13 cellular contexts compared by ENCODE assay signal in the genomic region with DNA sequence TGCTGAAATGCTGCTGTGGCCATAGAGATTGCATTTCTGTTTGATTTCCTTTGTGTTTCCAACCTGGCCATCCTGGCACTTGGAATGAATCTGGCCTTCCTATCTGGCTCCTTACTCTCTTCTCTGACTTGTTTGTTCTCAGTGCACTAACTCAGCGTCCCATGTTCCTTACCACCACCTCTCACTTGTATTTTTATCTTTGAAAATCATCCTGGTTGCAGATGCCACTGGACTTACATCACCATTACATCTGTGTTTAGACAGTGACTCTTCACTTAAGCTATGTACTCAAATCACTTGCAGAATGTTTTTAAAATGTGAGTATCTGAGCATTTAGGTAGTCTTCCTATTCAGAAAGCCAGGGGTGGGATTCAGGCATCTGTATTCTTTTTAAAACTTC.
DNase-seq lines count a peak whose midpoint lies in the region; TF ChIP-seq lines count a peak whose summit lies in the region.
"Had no signal": no experiment of that assay in that cellular context is flagged by ENCODE, and none has a peak within 500 bp of the region (broad histone marks: within the 10 kb centered on the region; RNA-seq: fewer than 3 reads in every experiment).

No MANE protein-coding gene starts in this region.

- H3K4me1 Mint-ChIP-seq in Caco-2 (ENCODE audit: low read depth, unreplicated experiment) (peaks cover 8% of the 10 kb centered on the region), mesothelial cell of epicardium (peaks cover 9% of the 10 kb centered on the region)

- H3K9me3 Mint-ChIP-seq in Caco-2 (ENCODE audit: unreplicated experiment) = no peaks in the 10 kb centered on the region
- H3K9me3 Mint-ChIP-seq in mesothelial cell of epicardium = peaks cover 9% of the 10 kb centered on the region
- H3K9me3 Mint-ChIP-seq: activated T-cell treated with anti-CD3 and anti-CD28 coated beads, Interleukin-2, amount 50 U/mL, for 72 hours had no signal

- H3K9me3 ChIP-seq in Caco-2 (no peaks in the 10 kb centered on the region), suprapubic skin (no peaks in the 10 kb centered on the region), spleen (peaks cover 0 to 6% (median 0%) of the 10 kb centered on the region in 8 donors)

- TF ChIP-seq EP300 in suprapubic skin (IDR thresholded peaks at IDR 0.05) = no peak

- TF ChIP-seq POLR2A in suprapubic skin (IDR thresholded peaks at IDR 0.05) (no peak), erythroblast (IDR thresholded peaks at IDR 0.05; ENCODE audit: low read length) (no peak), spleen (IDR thresholded peaks at IDR 0.05) (no peak)

- no peaks in the 10 kb centered on the region for H3K27me3 ChIP-seq in Caco-2 (replicated peaks; ENCODE audit: control insufficient read depth, insufficient read depth, low read length)
- no peaks in the 10 kb centered on the region for H3K27me3 ChIP-seq in dorsolateral prefrontal cortex
- H3K27me3 ChIP-seq in suprapubic skin = no peaks in the 10 kb centered on the region
- H3K27me3 ChIP-seq in spleen (replicated peaks in 1 of 7) = no peaks in the 10 kb centered on the region

- POLR2A ChIA-PET in Caco-2 (lab: Charles Lee) = no interaction called here

- TF ChIP-seq CTCF in Caco-2 (IDR thresholded peaks at IDR 0.05; ENCODE audit: insufficient read depth in 1 of 2, low read depth in 1 of 2, low read length in 1 of 2, severe bottlenecking in 1 of 2, unreplicated experiment in 1 of 2) (no peak), dorsolateral prefrontal cortex (IDR thresholded peaks at IDR 0.05 in 54 of 56, conservative IDR thresholded peaks at IDR 0.05 in 2 of 56; ENCODE audit: low read depth in 1 of 56, partially characterized antibody in 56 of 56) (no peak), mesothelial cell of epicardium (IDR thresholded peaks at IDR 0.05; ENCODE audit: unreplicated experiment) (no peak), suprapubic skin (IDR thresholded peaks at IDR 0.05) (no peak), spleen (IDR thresholded peaks at IDR 0.05 in 8 of 11, conservative IDR thresholded peaks at IDR 0.05 in 3 of 11) (no peak)

- intact Hi-C loops in Caco-2 (cut with micrococcal nuclease; ENCODE audit: unreplicated experiment) (no loop called here), dorsolateral prefrontal cortex (cut with DNase I) (loop anchor here in 1 of 2 donors (5.0 kb wide), 1 partner anchor 322 kb away; no protein-coding TSS in a partner anchor), spleen (cut with DNase I; ENCODE audit: low total_unique reads) (no loop called here)

- H3K27ac ChIP-seq in dorsolateral prefrontal cortex (peak overlapping the region in 52 of 59 donors; percentile 4 to 87 (median 64)), suprapubic skin (no peak overlapping the region), spleen (no peak overlapping the region)

- no TSS peak for BruUV-seq in Caco-2 (replicated peaks; lab: Mats Ljungman, UMichigan)

- H3K4me1 ChIP-seq in Caco-2 (peaks cover 13% of the 10 kb centered on the region; the same call in 1 of the 2 replicates), suprapubic skin (no peaks in the 10 kb centered on the region), spleen (no peaks in the 10 kb centered on the region)

- DNase-seq in Caco-2 = no peak
- DNase-seq in NCI-H226 = peak; percentile 63
- peak in 1 of 10 donors; percentile 28 for DNase-seq in dorsolateral prefrontal cortex
- DNase-seq in mesothelial cell of epicardium (ENCODE audit: low spot score in 2 of 2, unreplicated experiment in 2 of 2) = no peak
- no peak for DNase-seq in suprapubic skin (ENCODE audit: low spot score in 2 of 2)
- no peak for DNase-seq in erythroblast (lab: John Stamatoyannopoulos, UW)
- no peak for DNase-seq in SK-N-DZ (ENCODE audit: low spot score)
- DNase-seq in spleen = no peak
- DNase-seq: activated T-cell treated with anti-CD3 and anti-CD28 coated beads, Interleukin-2, amount 50 U/mL, for 72 hours; COR-L47; effector memory CD4-positive, alpha-beta T cell; NCI-H526 treated with DMSO at 0.1 percent for 48 hours; substantia nigra had no signal

- H3K4me3 Mint-ChIP-seq in Caco-2 (ENCODE audit: unreplicated experiment) = peak overlapping the region; percentile 32
- H3K4me3 Mint-ChIP-seq in mesothelial cell of epicardium = no peak overlapping the region
- H3K4me3 Mint-ChIP-seq: activated T-cell treated with anti-CD3 and anti-CD28 coated beads, Interleukin-2, amount 50 U/mL, for 72 hours had no signal

- H3K36me3 Mint-ChIP-seq in Caco-2 (ENCODE audit: insufficient read depth, unreplicated experiment) = no peaks in the 10 kb centered on the region
- peaks cover 4% of the 10 kb centered on the region for H3K36me3 Mint-ChIP-seq in mesothelial cell of epicardium

- no peaks in the 10 kb centered on the region for H3K36me3 ChIP-seq in Caco-2 (ENCODE audit: control insufficient read depth, insufficient read depth, low read length)
- no peaks in the 10 kb centered on the region for H3K36me3 ChIP-seq in suprapubic skin
- H3K36me3 ChIP-seq in spleen = peaks cover 0 to 13% (median 0%) of the 10 kb centered on the region in 6 donors

- CTCF ChIA-PET in Caco-2 (lab: Charles Lee) = no interaction called here

- H3K4me3 ChIP-seq in Caco-2 (ENCODE audit: low read depth, low read length) (no peak overlapping the region), dorsolateral prefrontal cortex (peak overlapping the region in 27 of 59 donors; percentile 1 to 45 (median 20)), suprapubic skin (no peak overlapping the region), spleen (no peak overlapping the region)

- H3K27ac Mint-ChIP-seq in Caco-2 (ENCODE audit: unreplicated experiment) = peak overlapping the region; percentile 83
- H3K27ac Mint-ChIP-seq in mesothelial cell of epicardium = peak overlapping the region; percentile 48
- H3K27ac Mint-ChIP-seq: activated T-cell treated with anti-CD3 and anti-CD28 coated beads, Interleukin-2, amount 50 U/mL, for 72 hours had no signal

- 42% methylated on average over 1 of the region's 1 CpG for WGBS in suprapubic skin
- 81 to 100% (median 92%) methylated on average over 1 of the region's 1 CpG for WGBS in spleen, 5 donors

- no peaks in the 10 kb centered on the region for H3K27me3 Mint-ChIP-seq in Caco-2 (ENCODE audit: insufficient read depth, unreplicated experiment)
- H3K27me3 Mint-ChIP-seq in mesothelial cell of epicardium (ENCODE audit: low read depth) = no peaks in the 10 kb centered on the region

Comparison
In these comparisons a context has a peak if more than half of its experiments do, and no peak if none do; other contexts are left out.
1. H3K27ac ChIP-seq: peak in dorsolateral prefrontal cortex (52 of 59); none in suprapubic skin (single experiment) and spleen (0 of 8).